In genomic region chr1:248448409-248449074, GRCh38 we compare ENCODE assay signal across 19 cellular contexts. TPM values are rescaled to one million over a fixed set of nuclear protein-coding genes. Genes with fewer than 3 reads are reported as not detected.
A peak's percentile ranks its signal among the peaks of the same experiment; 100 is the strongest.
DNase-seq lines count a peak whose midpoint lies in the region; ATAC-seq and FAIRE-seq lines count a peak whose summit lies in the region.
"Not testable (repeated sequence)": the region's sequence is repeated elsewhere in the genome, so short reads cannot be mapped to it uniquely, and the experiment has no call there.
"Had no signal": no experiment of that assay in that cellular context is flagged by ENCODE, and none has a peak within 500 bp of the region (broad histone marks: within the 10 kb centered on the region; RNA-seq: fewer than 3 reads in every experiment).

No MANE protein-coding gene starts in this region.

- not testable (repeated sequence) for DNase-seq in GM19239 (ENCODE audit: insufficient read length, low spot score); naive thymus-derived CD4-positive, alpha-beta T cell

- ATAC-seq in GM18517 (IDR thresholded peaks at IDR 0.05; ENCODE audit: unreplicated experiment) (peak; percentile 63), GM21381 (IDR thresholded peaks at IDR 0.05; ENCODE audit: unreplicated experiment) (peak; percentile 39), HG02571 (IDR thresholded peaks at IDR 0.05; ENCODE audit: unreplicated experiment) (peak; percentile 64), HG02943 (IDR thresholded peaks at IDR 0.05; ENCODE audit: low read depth, unreplicated experiment) (peak; percentile 56), HG03139 (IDR thresholded peaks at IDR 0.05; ENCODE audit: unreplicated experiment) (peak; percentile 39), HG03521 (IDR thresholded peaks at IDR 0.05; ENCODE audit: unreplicated experiment) (peak; percentile 39)
- peak; percentile 44 for ATAC-seq in naive thymus-derived CD4-positive, alpha-beta T cell

- not testable (repeated sequence) for H3K4me1 ChIP-seq in naive thymus-derived CD4-positive, alpha-beta T cell (ENCODE audit: control insufficient read depth in 2 of 2, insufficient read depth in 2 of 2, low read length in 2 of 2)

- FAIRE-seq in GM19239 (lab: Jason Lieb, UNC), result peak; percentile 100

- not testable (repeated sequence) for H3K4me1 Mint-ChIP-seq in naive thymus-derived CD4-positive, alpha-beta T cell

- not testable (repeated sequence) for H3K4me3 Mint-ChIP-seq in naive thymus-derived CD4-positive, alpha-beta T cell

- not testable (repeated sequence) for H3K27me3 ChIP-seq in naive thymus-derived CD4-positive, alpha-beta T cell (ENCODE audit: control insufficient read depth in 2 of 2, insufficient read depth in 2 of 2, low read length in 2 of 2)

- intact Hi-C loops in naive thymus-derived CD4-positive, alpha-beta T cell (cut with micrococcal nuclease), result not testable (repeated sequence)

- not testable (repeated sequence) for H3K9me3 Mint-ChIP-seq in naive thymus-derived CD4-positive, alpha-beta T cell

- H3K27me3 Mint-ChIP-seq in naive thymus-derived CD4-positive, alpha-beta T cell, result not testable (repeated sequence)

- not testable (repeated sequence) for H3K4me3 ChIP-seq in naive thymus-derived CD4-positive, alpha-beta T cell (ENCODE audit: low read length)

- H3K9me3 ChIP-seq in naive thymus-derived CD4-positive, alpha-beta T cell (ENCODE audit: control insufficient read depth in 2 of 3, low read length in 3 of 3), result not testable (repeated sequence)

- CTCF ChIA-PET in naive thymus-derived CD4-positive, alpha-beta T cell (lab: Charles Lee), result not testable (repeated sequence)

- not testable (repeated sequence) for H3K27ac Mint-ChIP-seq in naive thymus-derived CD4-positive, alpha-beta T cell

- POLR2A ChIA-PET in naive thymus-derived CD4-positive, alpha-beta T cell (lab: Charles Lee), result not testable (repeated sequence)

- H3K36me3 Mint-ChIP-seq in naive thymus-derived CD4-positive, alpha-beta T cell, result not testable (repeated sequence)

- not testable (repeated sequence) for H3K27ac ChIP-seq in naive thymus-derived CD4-positive, alpha-beta T cell (ENCODE audit: low read depth, low read length)

- not testable (repeated sequence) for H3K36me3 ChIP-seq in naive thymus-derived CD4-positive, alpha-beta T cell (ENCODE audit: control insufficient read depth in 2 of 3, insufficient read depth in 3 of 3, low read length in 3 of 3)

RNA-seq across cellular contexts. Expression of gene OR2T2, which starts 3.1 kb away (rescaled TPM):
- total RNA-seq in naive thymus-derived CD4-positive, alpha-beta T cell, result not detected
- polyA plus RNA-seq in naive thymus-derived CD4-positive, alpha-beta T cell, result under 1 TPM in 1 of 2 donors, not detected in 1; 0.44 TPM
- total RNA-seq: activated CD4-positive, alpha-beta T cell treated with anti-CD3 and anti-CD28 coated beads, Interleukin-2, amount 10 ng/mL, durations not matched to agents 7 days and 5 days; activated naive CD8-positive, alpha-beta T cell treated with anti-CD3 and anti-CD28 coated beads for 36 hours; activated T-helper 2 cell treated with anti-CD3 and anti-CD28 coated beads, Interferon-gamma antibody, Interleukin-2, Interleukin-4, amounts not matched to agents 10 μg/mL and 5 μg/mL and 100 μg/mL, durations not matched to agents 14 hours and 24 hours and 36 hours; fibroblast of villous mesenchyme; heart right ventricle; mesenteric fat pad; natural killer cell treated with Interleukin-12 subunit alpha and Interleukin-12 subunit beta and Interleukin-15 and Interleukin-18, amount 100 ng/mL, for 72 hours; right atrium auricular region; RPMI7951; upper lobe of left lung had no signal
- polyA plus RNA-seq: heart right ventricle, ovary had no signal

RNA-seq across cellular contexts. Expression of gene OR2T3, which starts 24.6 kb away (rescaled TPM):
- not detected for total RNA-seq in naive thymus-derived CD4-positive, alpha-beta T cell
- polyA plus RNA-seq in naive thymus-derived CD4-positive, alpha-beta T cell, result not detected
- total RNA-seq: activated CD4-positive, alpha-beta T cell treated with anti-CD3 and anti-CD28 coated beads, Interleukin-2, amount 10 ng/mL, durations not matched to agents 7 days and 5 days; activated naive CD8-positive, alpha-beta T cell treated with anti-CD3 and anti-CD28 coated beads for 36 hours; activated T-helper 2 cell treated with anti-CD3 and anti-CD28 coated beads, Interferon-gamma antibody, Interleukin-2, Interleukin-4, amounts not matched to agents 10 μg/mL and 5 μg/mL and 100 μg/mL, durations not matched to agents 14 hours and 24 hours and 36 hours; fibroblast of villous mesenchyme; heart right ventricle; mesenteric fat pad; ovary; right atrium auricular region; RPMI7951; upper lobe of left lung had no signal
- polyA plus RNA-seq: heart right ventricle, ovary had no signal

RNA-seq across cellular contexts. Expression of gene OR2T5, which starts 39.8 kb away (rescaled TPM):
- not detected for total RNA-seq in naive thymus-derived CD4-positive, alpha-beta T cell
- polyA plus RNA-seq in naive thymus-derived CD4-positive, alpha-beta T cell, result not detected
- total RNA-seq: activated CD4-positive, alpha-beta T cell treated with anti-CD3 and anti-CD28 coated beads, Interleukin-2, amount 10 ng/mL, durations not matched to agents 7 days and 5 days; activated naive CD8-positive, alpha-beta T cell treated with anti-CD3 and anti-CD28 coated beads for 36 hours; activated T-helper 2 cell treated with anti-CD3 and anti-CD28 coated beads, Interferon-gamma antibody, Interleukin-2, Interleukin-4, amounts not matched to agents 10 μg/mL and 5 μg/mL and 100 μg/mL, durations not matched to agents 14 hours and 24 hours and 36 hours; fibroblast of villous mesenchyme; heart right ventricle; mesenteric fat pad; natural killer cell treated with Interleukin-12 subunit alpha and Interleukin-12 subunit beta and Interleukin-15 and Interleukin-18, amount 100 ng/mL, for 72 hours; right atrium auricular region; RPMI7951; upper lobe of left lung had no signal
- polyA plus RNA-seq: heart right ventricle, ovary had no signal

RNA-seq across cellular contexts. Expression of gene OR2T1, which starts 45.7 kb away (rescaled TPM):
- total RNA-seq in naive thymus-derived CD4-positive, alpha-beta T cell, result not detected
- not detected for polyA plus RNA-seq in naive thymus-derived CD4-positive, alpha-beta T cell
- total RNA-seq: activated CD4-positive, alpha-beta T cell treated with anti-CD3 and anti-CD28 coated beads, Interleukin-2, amount 10 ng/mL, durations not matched to agents 7 days and 5 days; activated naive CD8-positive, alpha-beta T cell treated with anti-CD3 and anti-CD28 coated beads for 36 hours; activated T-helper 2 cell treated with anti-CD3 and anti-CD28 coated beads, Interferon-gamma antibody, Interleukin-2, Interleukin-4, amounts not matched to agents 10 μg/mL and 5 μg/mL and 100 μg/mL, durations not matched to agents 14 hours and 24 hours and 36 hours; fibroblast of villous mesenchyme; heart right ventricle; mesenteric fat pad; natural killer cell treated with Interleukin-12 subunit alpha and Interleukin-12 subunit beta and Interleukin-15 and Interleukin-18, amount 100 ng/mL, for 72 hours; ovary; right atrium auricular region; RPMI7951; upper lobe of left lung had no signal
- polyA plus RNA-seq: heart right ventricle, ovary had no signal

RNA-seq across cellular contexts. Expression of gene OR2G6, which starts 59.3 kb away (rescaled TPM):
- total RNA-seq in naive thymus-derived CD4-positive, alpha-beta T cell, result not detected
- polyA plus RNA-seq in naive thymus-derived CD4-positive, alpha-beta T cell, result not detected
- total RNA-seq: activated CD4-positive, alpha-beta T cell treated with anti-CD3 and anti-CD28 coated beads, Interleukin-2, amount 10 ng/mL, durations not matched to agents 7 days and 5 days; activated naive CD8-positive, alpha-beta T cell treated with anti-CD3 and anti-CD28 coated beads for 36 hours; activated T-helper 2 cell treated with anti-CD3 and anti-CD28 coated beads, Interferon-gamma antibody, Interleukin-2, Interleukin-4, amounts not matched to agents 10 μg/mL and 5 μg/mL and 100 μg/mL, durations not matched to agents 14 hours and 24 hours and 36 hours; fibroblast of villous mesenchyme; heart right ventricle; mesenteric fat pad; natural killer cell treated with Interleukin-12 subunit alpha and Interleukin-12 subunit beta and Interleukin-15 and Interleukin-18, amount 100 ng/mL, for 72 hours; right atrium auricular region; RPMI7951; upper lobe of left lung had no signal
- polyA plus RNA-seq: heart right ventricle, ovary had no signal
